In genomic region chr3:146189519-146190173, GRCh38 we compare ENCODE assay signal across 8 cellular contexts. TPM values are rescaled to one million over a fixed set of nuclear protein-coding genes. Genes with fewer than 3 reads are reported as not detected.
DNase-seq lines count a peak whose midpoint lies in the region; ATAC-seq and TF ChIP-seq lines count a peak whose summit lies in the region.

No MANE protein-coding gene starts in this region.

- no peak overlapping the region for H3K4me3 Mint-ChIP-seq in activated CD4-positive, alpha-beta memory T cell treated with anti-CD3 and anti-CD28 coated beads, Interleukin-2, amount 10 ng/mL, durations not matched to agents 7 days and 5 days
- H3K4me3 Mint-ChIP-seq in activated CD4-positive, alpha-beta memory T cell treated with anti-CD3 and anti-CD28 coated beads for 36 hours, result no peak overlapping the region

- DNase-seq in activated CD4-positive, alpha-beta memory T cell treated with anti-CD3 and anti-CD28 coated beads, Interleukin-2, amount 10 ng/mL, durations not matched to agents 7 days and 5 days, result peak; percentile 16
- DNase-seq in activated CD4-positive, alpha-beta memory T cell treated with anti-CD3 and anti-CD28 coated beads for 36 hours, result no peak
- DNase-seq in NCI-H69 (lab: John Stamatoyannopoulos, UW) (peak; percentile 68), astrocyte of the spinal cord (ENCODE audit: low read depth, low spot score) (peak; percentile 59), iPS-NIHi11 (ENCODE audit: low spot score) (peak; percentile 71), stromal cell of bone marrow (ENCODE audit: low read depth) (peak; percentile 49)

- ATAC-seq in GM21528 (IDR thresholded peaks at IDR 0.05; ENCODE audit: low FRiP score, unreplicated experiment), result peak; percentile 96
- peak; percentile 93 for ATAC-seq in HG03575 (IDR thresholded peaks at IDR 0.05; ENCODE audit: extremely low read depth, insufficient number of reproducible peaks, low FRiP score, unreplicated experiment)

- in situ Hi-C loops in astrocyte of the spinal cord (cut with HindIII; ENCODE audit: low sequenced_read_pairs), result no loop called here

- H3K4me1 Mint-ChIP-seq in activated CD4-positive, alpha-beta memory T cell treated with anti-CD3 and anti-CD28 coated beads, Interleukin-2, amount 10 ng/mL, durations not matched to agents 7 days and 5 days, result no peaks in the 10 kb centered on the region
- H3K4me1 Mint-ChIP-seq in activated CD4-positive, alpha-beta memory T cell treated with anti-CD3 and anti-CD28 coated beads for 36 hours (ENCODE audit: low read depth), result no peaks in the 10 kb centered on the region

- H3K9me3 Mint-ChIP-seq in activated CD4-positive, alpha-beta memory T cell treated with anti-CD3 and anti-CD28 coated beads, Interleukin-2, amount 10 ng/mL, durations not matched to agents 7 days and 5 days, result no peaks in the 10 kb centered on the region
- H3K9me3 Mint-ChIP-seq in activated CD4-positive, alpha-beta memory T cell treated with anti-CD3 and anti-CD28 coated beads for 36 hours, result no peaks in the 10 kb centered on the region

- intact Hi-C loops in activated CD4-positive, alpha-beta memory T cell treated with anti-CD3 and anti-CD28 coated beads for 36 hours (cut with micrococcal nuclease), result loop anchor here (1.0 to 5.0 kb wide), 3 partner anchors 138 to 452 kb away; no protein-coding TSS in a partner anchor

- POLR2A ChIA-PET in activated CD4-positive, alpha-beta memory T cell treated with anti-CD3 and anti-CD28 coated beads, Interleukin-2, amount 10 ng/mL, durations not matched to agents 7 days and 5 days (lab: Charles Lee), result no interaction called here
- POLR2A ChIA-PET in activated CD4-positive, alpha-beta memory T cell treated with anti-CD3 and anti-CD28 coated beads for 36 hours (lab: Charles Lee), result no interaction called here

- H3K4me3 ChIP-seq in astrocyte of the spinal cord (ENCODE audit: low read depth, low read length), result no peak overlapping the region

- H3K27me3 Mint-ChIP-seq in activated CD4-positive, alpha-beta memory T cell treated with anti-CD3 and anti-CD28 coated beads, Interleukin-2, amount 10 ng/mL, durations not matched to agents 7 days and 5 days, result peaks cover 1% of the 10 kb centered on the region
- peaks cover 3% of the 10 kb centered on the region for H3K27me3 Mint-ChIP-seq in activated CD4-positive, alpha-beta memory T cell treated with anti-CD3 and anti-CD28 coated beads for 36 hours

- H3K36me3 Mint-ChIP-seq in activated CD4-positive, alpha-beta memory T cell treated with anti-CD3 and anti-CD28 coated beads, Interleukin-2, amount 10 ng/mL, durations not matched to agents 7 days and 5 days (ENCODE audit: low read depth), result no peaks in the 10 kb centered on the region
- no peaks in the 10 kb centered on the region for H3K36me3 Mint-ChIP-seq in activated CD4-positive, alpha-beta memory T cell treated with anti-CD3 and anti-CD28 coated beads for 36 hours

- TF ChIP-seq CTCF in astrocyte of the spinal cord (IDR thresholded peaks at IDR 0.05; ENCODE audit: low read depth, low read length), result peak; percentile 79

- CTCF ChIA-PET in activated CD4-positive, alpha-beta memory T cell treated with anti-CD3 and anti-CD28 coated beads, Interleukin-2, amount 10 ng/mL, durations not matched to agents 7 days and 5 days (lab: Charles Lee), result interaction anchor here (0.6 to 2.2 kb wide), 29 partner anchors 9 to 490 kb away, joined by 3 to 10 read pairs (median 4); partner anchors contain the start of genes PLOD2 and PLSCR1
- CTCF ChIA-PET in activated CD4-positive, alpha-beta memory T cell treated with anti-CD3 and anti-CD28 coated beads for 36 hours (lab: Charles Lee), result interaction anchor here (0.6 to 4.1 kb wide), 31 partner anchors 8 to 782 kb away, joined by 3 to 54 read pairs (median 4); no protein-coding TSS in a partner anchor

- H3K27ac Mint-ChIP-seq in activated CD4-positive, alpha-beta memory T cell treated with anti-CD3 and anti-CD28 coated beads, Interleukin-2, amount 10 ng/mL, durations not matched to agents 7 days and 5 days, result no peak overlapping the region
- no peak overlapping the region for H3K27ac Mint-ChIP-seq in activated CD4-positive, alpha-beta memory T cell treated with anti-CD3 and anti-CD28 coated beads for 36 hours

RNA-seq across cellular contexts. Expression of gene PLOD2, which starts 28.7 kb away (rescaled TPM):
- 1 to 10 TPM in 1 of 2 experiments, under 1 TPM in 1; 0.53 to 1.1 TPM for total RNA-seq in activated CD4-positive, alpha-beta memory T cell treated with anti-CD3 and anti-CD28 coated beads, Interleukin-2, amount 10 ng/mL, durations not matched to agents 7 days and 5 days
- total RNA-seq in activated CD4-positive, alpha-beta memory T cell treated with anti-CD3 and anti-CD28 coated beads for 36 hours, result under 1 TPM; 0.38 to 0.65 TPM
